Comparison of ENCODE assay signal across 8 cellular contexts in genomic region chr19:45059258-45059965, GRCh38. TPM values are rescaled to one million over a fixed set of nuclear protein-coding genes. Genes with fewer than 3 reads are reported as not detected.
DNase-seq lines count a peak whose midpoint lies in the region; ATAC-seq and TF ChIP-seq lines count a peak whose summit lies in the region.

No MANE protein-coding gene starts in this region.

- peak overlapping the region in 2 of 4 donors; percentile 2 to 68 for H3K4me3 Mint-ChIP-seq in IgD-negative memory B cell

- peaks cover 6% of the 10 kb centered on the region for H3K36me3 Mint-ChIP-seq in IgD-negative memory B cell

- no peaks in the 10 kb centered on the region for H3K9me3 ChIP-seq in neutrophil

- H3K27me3 Mint-ChIP-seq in IgD-negative memory B cell: no peaks in the 10 kb centered on the region

- no peaks in the 10 kb centered on the region for H3K9me3 Mint-ChIP-seq in IgD-negative memory B cell

- peaks cover 13 to 26% (median 22%) of the 10 kb centered on the region in 3 donors for H3K4me1 Mint-ChIP-seq in IgD-negative memory B cell

- H3K27ac ChIP-seq in neutrophil (no peak overlapping the region), substantia nigra (ENCODE audit: low read depth, low read length, poor library complexity, severe bottlenecking) (peak overlapping the region; percentile 58)

- H3K4me1 ChIP-seq in neutrophil (ENCODE audit: control insufficient read depth in 1 of 2, insufficient read depth in 1 of 2, low read depth in 1 of 2, low read length in 1 of 2): no peaks in the 10 kb centered on the region

- H3K4me3 ChIP-seq in fibroblast of pulmonary artery (replicated peaks; ENCODE audit: low read depth, low read length): no peak overlapping the region
- no peak overlapping the region for H3K4me3 ChIP-seq in neutrophil (ENCODE audit: low read depth in 1 of 2, low read length in 1 of 2)

- H3K27me3 ChIP-seq in neutrophil: no peaks in the 10 kb centered on the region

- DNase-seq in ELR (ENCODE audit: low read depth) (peak; percentile 84), RPMI8226 (peak; percentile 72), fibroblast of pulmonary artery (ENCODE audit: low read depth) (peak; percentile 85), substantia nigra (lab: John Stamatoyannopoulos, UW) (peak in 47 of 49 donors; percentile 19 to 86 (median 65))
- DNase-seq in activated T-helper 1 cell treated with anti-CD3 and anti-CD28 coated beads, Interleukin-2, amount 50 U/mL, for 16 hours (ENCODE audit: low read depth in 1 of 2, low spot score in 1 of 2): peak; percentile 71 to 80

- H3K36me3 ChIP-seq in neutrophil: peaks cover 98% of the 10 kb centered on the region

- TF ChIP-seq CTCF in fibroblast of pulmonary artery (IDR thresholded peaks at IDR 0.05; ENCODE audit: low read length, missing control alignments): peak; percentile 85
- peak; percentile 77 for TF ChIP-seq CTCF in neutrophil (IDR thresholded peaks at IDR 0.05)

- no peak for ATAC-seq in HG03442 (IDR thresholded peaks at IDR 0.05; ENCODE audit: unreplicated experiment)

- peak overlapping the region; percentile 7 to 80 (median 55) for H3K27ac Mint-ChIP-seq in IgD-negative memory B cell

RNA-seq across cellular contexts. Expression of gene ZNF296, which starts 16.9 kb away (rescaled TPM):
- 74.4 TPM for polyA plus RNA-seq in IgD-negative memory B cell

RNA-seq across cellular contexts. Expression of gene GEMIN7, which starts 19.6 kb away (rescaled TPM):
- polyA plus RNA-seq in IgD-negative memory B cell: 115 TPM

RNA-seq across cellular contexts. Expression of gene CLASRP, which starts 20.6 kb away (rescaled TPM):
- polyA plus RNA-seq in IgD-negative memory B cell: 27.0 TPM

RNA-seq across cellular contexts. Expression of gene PPP1R37, which starts 33.6 kb away (rescaled TPM):
- polyA plus RNA-seq in IgD-negative memory B cell: 2.3 TPM

RNA-seq across cellular contexts. Expression of gene RELB, which starts 58.1 kb away (rescaled TPM):
- polyA plus RNA-seq in IgD-negative memory B cell: 89.8 TPM
